In genomic region chr10:32378371-32379301, GRCh38 we compare ENCODE assay signal across 1 cellular context.
A peak's percentile ranks its signal among the peaks of the same experiment; 100 is the strongest.
TF ChIP-seq lines count a peak whose summit lies in the region.

No MANE protein-coding gene starts in this region.

TF ChIP-seq in GM12878, 131 proteins besides CTCF, POLR2A, EP300 and RAD21 (continued from another document and continues in another):
- TF ChIP-seq ATF2 (IDR thresholded peaks at IDR 0.05; ENCODE audit: low read length) (0 out of 2 replicates have a peak, but pooled peaks have one; percentile 44), POLR2AphosphoS5 (IDR thresholded peaks at IDR 0.05; ENCODE audit: low read length) (peak; percentile 73), ZBTB33 (IDR thresholded peaks at IDR 0.05) (no peak), CREM (IDR thresholded peaks at IDR 0.05; ENCODE audit: low read depth) (peak; percentile 62; the same call in 1 of the 2 replicates), RELA (IDR thresholded peaks at IDR 0.05; ENCODE audit: borderline replicate concordance, partially characterized antibody) (peak; percentile 21), BACH1 (IDR thresholded peaks at IDR 0.05; ENCODE audit: borderline replicate concordance) (no peak), FOXM1 (IDR thresholded peaks at IDR 0.05; ENCODE audit: low read depth, low read length) (no peak), SMAD5 (IDR thresholded peaks at IDR 0.05; ENCODE audit: low read depth) (peak; percentile 68; the same call in 1 of the 2 replicates), NBN (IDR thresholded peaks at IDR 0.05) (0 out of 2 replicates have a peak, but pooled peaks have one; percentile 70), IKZF1 (conservative IDR thresholded peaks at IDR 0.05) (no peak; the same call in 1 of the 2 replicates), ZBED1 (IDR thresholded peaks at IDR 0.05; ENCODE audit: borderline replicate concordance) (no peak), MAX (IDR thresholded peaks at IDR 0.05; ENCODE audit: low read depth, low read length) (peak; percentile 56; the same call in 1 of the 2 replicates), GABPA (IDR thresholded peaks at IDR 0.05; ENCODE audit: low read depth) (no peak), RELB (IDR thresholded peaks at IDR 0.05; ENCODE audit: low read depth) (peak; percentile 70), NRF1 (conservative IDR thresholded peaks at IDR 0.05; ENCODE audit: low read depth, low read length) (no peak), PML (IDR thresholded peaks at IDR 0.05; ENCODE audit: low read length) (peak; percentile 51), TAF1 (IDR thresholded peaks at IDR 0.05; ENCODE audit: borderline replicate concordance, low read depth, low read length) (peak; percentile 77; the same call in 1 of the 2 replicates), HDAC2 (IDR thresholded peaks at IDR 0.05) (no peak), ZBTB40 (IDR thresholded peaks at IDR 0.05; ENCODE audit: borderline replicate concordance) (no peak), YY1 (IDR thresholded peaks at IDR 0.05; ENCODE audit: low read depth, low read length) (peak; percentile 93), SIN3A (IDR thresholded peaks at IDR 0.05; ENCODE audit: low read depth, low read length) (peak; percentile 52; the same call in 1 of the 2 replicates), ATF7 (IDR thresholded peaks at IDR 0.05; ENCODE audit: low read depth) (0 out of 2 replicates have a peak, but pooled peaks have one; percentile 25), CHD4 (IDR thresholded peaks at IDR 0.05) (no peak), TCF7 (IDR thresholded peaks at IDR 0.05; ENCODE audit: borderline replicate concordance) (0 out of 2 replicates have a peak, but pooled peaks have one; percentile 7), PRDM15 (CRISPR knock-in tag; IDR thresholded peaks at IDR 0.05) (no peak), ASH2L (IDR thresholded peaks at IDR 0.05; ENCODE audit: borderline replicate concordance, low read depth) (0 out of 2 replicates have a peak, but pooled peaks have one; percentile 34), SMAD1 (IDR thresholded peaks at IDR 0.05; ENCODE audit: low read depth, partially characterized antibody) (peak; percentile 51), ZNF207 (IDR thresholded peaks at IDR 0.05; ENCODE audit: borderline replicate concordance) (peak; percentile 61; the same call in 1 of the 2 replicates), SMARCA5 (IDR thresholded peaks at IDR 0.05) (0 out of 2 replicates have a peak, but pooled peaks have one; percentile 32), MXI1 (IDR thresholded peaks at IDR 0.05; ENCODE audit: low read depth, low read length) (peak; percentile 79; the same call in 1 of the 2 replicates), MTA3 (IDR thresholded peaks at IDR 0.05; ENCODE audit: borderline replicate concordance, low read length) (0 out of 2 replicates have a peak, but pooled peaks have one; percentile 33), SUPT20H (IDR thresholded peaks at IDR 0.05; ENCODE audit: borderline replicate concordance, control insufficient read depth, low read depth, low read length) (no peak), SP1 (IDR thresholded peaks at IDR 0.05; ENCODE audit: low read depth, low read length) (peak; percentile 42), SKIL (IDR thresholded peaks at IDR 0.05; ENCODE audit: low read depth, poor library complexity, severe bottlenecking) (no peak), PBX3 (IDR thresholded peaks at IDR 0.05; ENCODE audit: insufficient replicate concordance, low read depth, low read length) (no peak), TARDBP (IDR thresholded peaks at IDR 0.05; ENCODE audit: borderline replicate concordance) (peak; percentile 78), BHLHE40 (IDR thresholded peaks at IDR 0.05; ENCODE audit: borderline replicate concordance in 1 of 2, low read depth in 2 of 2, low read length in 1 of 2) (peak; percentile 30 to 42; a peak in 2 of 4 replicates), CHD2 (IDR thresholded peaks at IDR 0.05; ENCODE audit: borderline replicate concordance, low read depth, low read length) (peak; percentile 64), FOS (IDR thresholded peaks at IDR 0.05; ENCODE audit: borderline replicate concordance, extremely low read depth, insufficient read length) (no peak), NR2F1 (conservative IDR thresholded peaks at IDR 0.05) (no peak)
